Comparison of ENCODE assay signal across 1 cellular context in the genomic region with DNA sequence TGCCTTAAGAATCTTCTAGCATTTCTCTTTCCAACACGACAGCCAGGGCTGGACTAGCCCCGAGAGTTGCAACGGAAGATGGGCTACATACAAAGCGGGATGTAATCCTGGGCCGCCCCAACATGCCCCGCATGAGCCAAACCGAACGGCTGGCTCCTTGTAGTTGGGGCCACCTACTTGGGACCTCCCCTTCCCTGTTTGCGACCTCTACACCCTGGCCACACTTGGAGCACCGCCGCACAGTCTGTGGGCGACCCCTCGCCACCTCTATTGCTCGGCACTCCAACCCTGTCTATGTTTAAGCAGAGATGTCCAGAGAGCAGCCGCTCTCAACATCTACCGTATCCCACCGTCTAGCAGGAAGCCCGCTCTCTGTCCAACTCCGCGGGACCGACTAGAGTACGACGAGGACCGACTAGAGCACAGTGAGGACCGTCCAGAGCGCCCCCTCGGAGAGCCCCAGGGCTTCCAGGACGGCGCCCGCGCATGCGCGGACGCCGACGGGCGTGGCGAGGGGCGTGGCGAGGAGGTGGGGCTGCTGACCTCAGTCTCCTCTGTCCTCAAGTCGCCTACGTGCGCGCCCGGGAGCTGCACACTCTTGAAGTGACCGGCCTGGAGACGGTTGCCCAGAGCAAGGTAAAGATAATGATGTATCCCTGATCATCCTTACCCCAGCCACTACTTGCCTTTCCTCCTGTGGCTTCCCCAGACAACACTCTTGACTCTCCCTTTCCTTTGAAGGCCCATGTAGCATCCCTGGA.
TF ChIP-seq lines count a peak whose summit lies in the region.

No MANE protein-coding gene starts in this region.

TF ChIP-seq in neural cell, 6 proteins besides CTCF, POLR2A, EP300 and RAD21 (continued from another document):
- TF ChIP-seq, protein P1, sequence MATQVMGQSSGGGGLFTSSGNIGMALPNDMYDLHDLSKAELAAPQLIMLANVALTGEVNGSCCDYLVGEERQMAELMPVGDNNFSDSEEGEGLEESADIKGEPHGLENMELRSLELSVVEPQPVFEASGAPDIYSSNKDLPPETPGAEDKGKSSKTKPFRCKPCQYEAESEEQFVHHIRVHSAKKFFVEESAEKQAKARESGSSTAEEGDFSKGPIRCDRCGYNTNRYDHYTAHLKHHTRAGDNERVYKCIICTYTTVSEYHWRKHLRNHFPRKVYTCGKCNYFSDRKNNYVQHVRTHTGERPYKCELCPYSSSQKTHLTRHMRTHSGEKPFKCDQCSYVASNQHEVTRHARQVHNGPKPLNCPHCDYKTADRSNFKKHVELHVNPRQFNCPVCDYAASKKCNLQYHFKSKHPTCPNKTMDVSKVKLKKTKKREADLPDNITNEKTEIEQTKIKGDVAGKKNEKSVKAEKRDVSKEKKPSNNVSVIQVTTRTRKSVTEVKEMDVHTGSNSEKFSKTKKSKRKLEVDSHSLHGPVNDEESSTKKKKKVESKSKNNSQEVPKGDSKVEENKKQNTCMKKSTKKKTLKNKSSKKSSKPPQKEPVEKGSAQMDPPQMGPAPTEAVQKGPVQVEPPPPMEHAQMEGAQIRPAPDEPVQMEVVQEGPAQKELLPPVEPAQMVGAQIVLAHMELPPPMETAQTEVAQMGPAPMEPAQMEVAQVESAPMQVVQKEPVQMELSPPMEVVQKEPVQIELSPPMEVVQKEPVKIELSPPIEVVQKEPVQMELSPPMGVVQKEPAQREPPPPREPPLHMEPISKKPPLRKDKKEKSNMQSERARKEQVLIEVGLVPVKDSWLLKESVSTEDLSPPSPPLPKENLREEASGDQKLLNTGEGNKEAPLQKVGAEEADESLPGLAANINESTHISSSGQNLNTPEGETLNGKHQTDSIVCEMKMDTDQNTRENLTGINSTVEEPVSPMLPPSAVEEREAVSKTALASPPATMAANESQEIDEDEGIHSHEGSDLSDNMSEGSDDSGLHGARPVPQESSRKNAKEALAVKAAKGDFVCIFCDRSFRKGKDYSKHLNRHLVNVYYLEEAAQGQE (IDR thresholded peaks at IDR 0.05; ENCODE audit: borderline replicate concordance), result no peak
- TF ChIP-seq EZH2 (IDR thresholded peaks at IDR 0.05; ENCODE audit: borderline replicate concordance, insufficient read depth, low read length, poor library complexity, severe bottlenecking) (no peak), SMC3 (conservative IDR thresholded peaks at IDR 0.05; ENCODE audit: poor library complexity) (no peak), TAF1 (IDR thresholded peaks at IDR 0.05; ENCODE audit: low read depth) (no peak), POLR2AphosphoS5 (IDR thresholded peaks at IDR 0.05) (no peak)
